ENCODE assay signal across 18 cellular contexts in genomic region chr4:147816382-147817254, GRCh38.
DNase-seq lines count a peak whose midpoint lies in the region; ATAC-seq, FAIRE-seq and TF ChIP-seq lines count a peak whose summit lies in the region.
"Had no signal": no experiment of that assay in that cellular context is flagged by ENCODE, and none has a peak within 500 bp of the region (broad histone marks: within the 10 kb centered on the region; RNA-seq: fewer than 3 reads in every experiment).

No MANE protein-coding gene starts in this region.

- WGBS in heart right ventricle, 2 donors: 34 to 57% methylated on average over 4 of the region's 4 CpGs

- FAIRE-seq in GM19239 (lab: Jason Lieb, UNC): no peak

- peaks cover 28 to 98% (median 75%) of the 10 kb centered on the region in 9 donors for H3K4me1 ChIP-seq in heart right ventricle
- peaks cover 0 to 97% (median 65%) of the 10 kb centered on the region in 4 donors for H3K4me1 ChIP-seq in tibial artery
- H3K4me1 ChIP-seq: parathyroid adenoma had no signal

- no peak overlapping the region for H3K4me3 Mint-ChIP-seq in activated T-helper 17 cell treated with anti-CD3 and anti-CD28 coated beads, Interleukin-2, amount 50 U/mL, for 72 hours
- no peak overlapping the region for H3K4me3 Mint-ChIP-seq in nephron progenitor cell
- H3K4me3 Mint-ChIP-seq: stimulated activated memory B cell treated with anti-CD40 and anti-IgM and Interleukin-4, amounts not matched to agents 10 μg/mL and 1 μg/mL and 100 μg/mL, for 72 hours had no signal

- H3K27ac Mint-ChIP-seq in activated T-helper 17 cell treated with anti-CD3 and anti-CD28 coated beads, Interleukin-2, amount 50 U/mL, for 72 hours: peak overlapping the region; percentile 42
- H3K27ac Mint-ChIP-seq in nephron progenitor cell: peak overlapping the region; percentile 50
- H3K27ac Mint-ChIP-seq: stimulated activated memory B cell treated with anti-CD40 and anti-IgM and Interleukin-4, amounts not matched to agents 10 μg/mL and 1 μg/mL and 100 μg/mL, for 72 hours had no signal

- no peaks in the 10 kb centered on the region for H3K27me3 ChIP-seq in heart right ventricle
- no peaks in the 10 kb centered on the region for H3K27me3 ChIP-seq in tibial artery

- H3K27me3 Mint-ChIP-seq in activated T-helper 17 cell treated with anti-CD3 and anti-CD28 coated beads, Interleukin-2, amount 50 U/mL, for 72 hours: no peaks in the 10 kb centered on the region
- H3K27me3 Mint-ChIP-seq in nephron progenitor cell (ENCODE audit: low read depth, poor library complexity): peaks cover 2% of the 10 kb centered on the region
- H3K27me3 Mint-ChIP-seq: stimulated activated memory B cell treated with anti-CD40 and anti-IgM and Interleukin-4, amounts not matched to agents 10 μg/mL and 1 μg/mL and 100 μg/mL, for 72 hours had no signal

- H3K9me3 ChIP-seq in heart right ventricle (no peaks in the 10 kb centered on the region), tibial artery (no peaks in the 10 kb centered on the region)

- H3K9me3 Mint-ChIP-seq in activated T-helper 17 cell treated with anti-CD3 and anti-CD28 coated beads, Interleukin-2, amount 50 U/mL, for 72 hours: no peaks in the 10 kb centered on the region
- H3K9me3 Mint-ChIP-seq in nephron progenitor cell: no peaks in the 10 kb centered on the region
- H3K9me3 Mint-ChIP-seq: stimulated activated memory B cell treated with anti-CD40 and anti-IgM and Interleukin-4, amounts not matched to agents 10 μg/mL and 1 μg/mL and 100 μg/mL, for 72 hours had no signal

- H3K36me3 Mint-ChIP-seq in activated T-helper 17 cell treated with anti-CD3 and anti-CD28 coated beads, Interleukin-2, amount 50 U/mL, for 72 hours (ENCODE audit: low read depth): no peaks in the 10 kb centered on the region
- H3K36me3 Mint-ChIP-seq in nephron progenitor cell (ENCODE audit: low read depth): peaks cover 5% of the 10 kb centered on the region
- H3K36me3 Mint-ChIP-seq: stimulated activated memory B cell treated with anti-CD40 and anti-IgM and Interleukin-4, amounts not matched to agents 10 μg/mL and 1 μg/mL and 100 μg/mL, for 72 hours had no signal

- TF ChIP-seq CTCF in heart right ventricle (IDR thresholded peaks at IDR 0.05) (no peak), nephron progenitor cell (IDR thresholded peaks at IDR 0.05) (no peak), tibial artery (IDR thresholded peaks at IDR 0.05) (no peak)

- no peaks in the 10 kb centered on the region for H3K36me3 ChIP-seq in heart right ventricle
- H3K36me3 ChIP-seq in tibial artery: no peaks in the 10 kb centered on the region

- ATAC-seq in activated T-helper 17 cell treated with anti-CD3 and anti-CD28 coated beads, Interleukin-2, amount 50 U/mL, for 72 hours (replicated peaks): no peak
- peak; percentile 44 to 94 (median 83) for ATAC-seq in heart right ventricle
- ATAC-seq: stimulated activated memory B cell treated with anti-CD40 and anti-IgM and Interleukin-4, amounts not matched to agents 10 μg/mL and 1 μg/mL and 100 μg/mL, for 72 hours had no signal

- H3K27ac ChIP-seq in heart right ventricle: peak overlapping the region; percentile 58 to 91 (median 79)
- H3K27ac ChIP-seq in tibial artery: peak overlapping the region; percentile 77 to 84
- H3K27ac ChIP-seq: parathyroid adenoma had no signal

- intact Hi-C loops in heart right ventricle (cut with DNase I) (no loop called here), tibial artery (cut with DNase I; ENCODE audit: low total_unique reads) (no loop called here)

- H3K4me3 ChIP-seq in heart right ventricle (no peak overlapping the region), tibial artery (no peak overlapping the region)

- DNase-seq in heart right ventricle: peak in 1 of 2 donors; percentile 49
- no peak for DNase-seq in nephron progenitor cell
- DNase-seq in tibial artery: peak; percentile 65 to 75
- DNase-seq in SKM-1 treated with dmso at 0.1 percent for 144 hours (lab: John Stamatoyannopoulos, UW; ENCODE audit: unreplicated experiment): no peak
- DNase-seq in cerebellar cortex (ENCODE audit: low spot score): no peak
- no peak for DNase-seq in GM19239 (ENCODE audit: insufficient read length, low spot score)
- DNase-seq: activated CD4-positive, alpha-beta T cell treated with anti-CD3 and anti-CD28 coated beads for 48 hours; activated gamma-delta T cell; COR-L47; EL; erythroblast; head of caudate nucleus; NCI-H1436 treated with DMSO at 0.1 percent for 48 hours; NCI-H2227 treated with DMSO at 0.1 percent for 48 hours; stimulated activated CD4-positive, alpha-beta T cell treated with anti-CD3 and anti-CD28 coated beads, Interleukin-12 subunit alpha, Interleukin-12 subunit beta, amount 100 ng/mL, for 4 hours had no signal

- peaks cover 15% of the 10 kb centered on the region for H3K4me1 Mint-ChIP-seq in activated T-helper 17 cell treated with anti-CD3 and anti-CD28 coated beads, Interleukin-2, amount 50 U/mL, for 72 hours
- H3K4me1 Mint-ChIP-seq in nephron progenitor cell: peaks cover 48% of the 10 kb centered on the region
- H3K4me1 Mint-ChIP-seq: stimulated activated memory B cell treated with anti-CD40 and anti-IgM and Interleukin-4, amounts not matched to agents 10 μg/mL and 1 μg/mL and 100 μg/mL, for 72 hours had no signal

Comparison
In these comparisons a context has a peak if more than half of its experiments do, and no peak if none do; other contexts are left out.
1. DNase-seq: peak in tibial artery (2 of 2); none in nephron progenitor cell (single experiment), SKM-1 treated with dmso at 0.1 percent for 144 hours (single experiment), cerebellar cortex (single experiment) and GM19239 (single experiment).